ENCODE assay signal across 2 cellular contexts in genomic region chr14:23727566-23728335, GRCh38.
TF ChIP-seq lines count a peak whose summit lies in the region.

No MANE protein-coding gene starts in this region.

TF ChIP-seq in H1, 55 proteins besides CTCF, POLR2A, EP300 and RAD21 (continued from another document):
- TF ChIP-seq NANOG (IDR thresholded peaks at IDR 0.05; ENCODE audit: insufficient read depth, low read depth, low read length, poor library complexity, severe bottlenecking) (no peak), ATF2 (IDR thresholded peaks at IDR 0.05; ENCODE audit: low read length) (no peak), SIN3A (conservative IDR thresholded peaks at IDR 0.05 in 1 of 2, IDR thresholded peaks at IDR 0.05 in 1 of 2; ENCODE audit: low read depth in 1 of 2, low read length in 2 of 2) (no peak), TAF1 (IDR thresholded peaks at IDR 0.05; ENCODE audit: low read depth, low read length) (no peak), KDM5A (IDR thresholded peaks at IDR 0.05; ENCODE audit: low read length) (no peak), YY1 (IDR thresholded peaks at IDR 0.05; ENCODE audit: low read depth, low read length) (no peak), RFX5 (IDR thresholded peaks at IDR 0.05; ENCODE audit: borderline replicate concordance, low read depth, low read length) (no peak), CHD2 (IDR thresholded peaks at IDR 0.05; ENCODE audit: low read length) (no peak), MAFK (IDR thresholded peaks at IDR 0.05; ENCODE audit: low read depth, low read length) (no peak), BCL11A (IDR thresholded peaks at IDR 0.05; ENCODE audit: low read depth in 2 of 2, low read length in 2 of 2) (no peak), FOSL1 (IDR thresholded peaks at IDR 0.05; ENCODE audit: insufficient read depth, low read depth, low read length) (no peak), GTF2F1 (IDR thresholded peaks at IDR 0.05; ENCODE audit: borderline replicate concordance, low read depth, low read length) (no peak), CEBPB (IDR thresholded peaks at IDR 0.05; ENCODE audit: low read depth, low read length) (no peak), CHD1 (IDR thresholded peaks at IDR 0.05; ENCODE audit: low read depth, low read length) (no peak)
- TF ChIP-seq, protein P1, sequence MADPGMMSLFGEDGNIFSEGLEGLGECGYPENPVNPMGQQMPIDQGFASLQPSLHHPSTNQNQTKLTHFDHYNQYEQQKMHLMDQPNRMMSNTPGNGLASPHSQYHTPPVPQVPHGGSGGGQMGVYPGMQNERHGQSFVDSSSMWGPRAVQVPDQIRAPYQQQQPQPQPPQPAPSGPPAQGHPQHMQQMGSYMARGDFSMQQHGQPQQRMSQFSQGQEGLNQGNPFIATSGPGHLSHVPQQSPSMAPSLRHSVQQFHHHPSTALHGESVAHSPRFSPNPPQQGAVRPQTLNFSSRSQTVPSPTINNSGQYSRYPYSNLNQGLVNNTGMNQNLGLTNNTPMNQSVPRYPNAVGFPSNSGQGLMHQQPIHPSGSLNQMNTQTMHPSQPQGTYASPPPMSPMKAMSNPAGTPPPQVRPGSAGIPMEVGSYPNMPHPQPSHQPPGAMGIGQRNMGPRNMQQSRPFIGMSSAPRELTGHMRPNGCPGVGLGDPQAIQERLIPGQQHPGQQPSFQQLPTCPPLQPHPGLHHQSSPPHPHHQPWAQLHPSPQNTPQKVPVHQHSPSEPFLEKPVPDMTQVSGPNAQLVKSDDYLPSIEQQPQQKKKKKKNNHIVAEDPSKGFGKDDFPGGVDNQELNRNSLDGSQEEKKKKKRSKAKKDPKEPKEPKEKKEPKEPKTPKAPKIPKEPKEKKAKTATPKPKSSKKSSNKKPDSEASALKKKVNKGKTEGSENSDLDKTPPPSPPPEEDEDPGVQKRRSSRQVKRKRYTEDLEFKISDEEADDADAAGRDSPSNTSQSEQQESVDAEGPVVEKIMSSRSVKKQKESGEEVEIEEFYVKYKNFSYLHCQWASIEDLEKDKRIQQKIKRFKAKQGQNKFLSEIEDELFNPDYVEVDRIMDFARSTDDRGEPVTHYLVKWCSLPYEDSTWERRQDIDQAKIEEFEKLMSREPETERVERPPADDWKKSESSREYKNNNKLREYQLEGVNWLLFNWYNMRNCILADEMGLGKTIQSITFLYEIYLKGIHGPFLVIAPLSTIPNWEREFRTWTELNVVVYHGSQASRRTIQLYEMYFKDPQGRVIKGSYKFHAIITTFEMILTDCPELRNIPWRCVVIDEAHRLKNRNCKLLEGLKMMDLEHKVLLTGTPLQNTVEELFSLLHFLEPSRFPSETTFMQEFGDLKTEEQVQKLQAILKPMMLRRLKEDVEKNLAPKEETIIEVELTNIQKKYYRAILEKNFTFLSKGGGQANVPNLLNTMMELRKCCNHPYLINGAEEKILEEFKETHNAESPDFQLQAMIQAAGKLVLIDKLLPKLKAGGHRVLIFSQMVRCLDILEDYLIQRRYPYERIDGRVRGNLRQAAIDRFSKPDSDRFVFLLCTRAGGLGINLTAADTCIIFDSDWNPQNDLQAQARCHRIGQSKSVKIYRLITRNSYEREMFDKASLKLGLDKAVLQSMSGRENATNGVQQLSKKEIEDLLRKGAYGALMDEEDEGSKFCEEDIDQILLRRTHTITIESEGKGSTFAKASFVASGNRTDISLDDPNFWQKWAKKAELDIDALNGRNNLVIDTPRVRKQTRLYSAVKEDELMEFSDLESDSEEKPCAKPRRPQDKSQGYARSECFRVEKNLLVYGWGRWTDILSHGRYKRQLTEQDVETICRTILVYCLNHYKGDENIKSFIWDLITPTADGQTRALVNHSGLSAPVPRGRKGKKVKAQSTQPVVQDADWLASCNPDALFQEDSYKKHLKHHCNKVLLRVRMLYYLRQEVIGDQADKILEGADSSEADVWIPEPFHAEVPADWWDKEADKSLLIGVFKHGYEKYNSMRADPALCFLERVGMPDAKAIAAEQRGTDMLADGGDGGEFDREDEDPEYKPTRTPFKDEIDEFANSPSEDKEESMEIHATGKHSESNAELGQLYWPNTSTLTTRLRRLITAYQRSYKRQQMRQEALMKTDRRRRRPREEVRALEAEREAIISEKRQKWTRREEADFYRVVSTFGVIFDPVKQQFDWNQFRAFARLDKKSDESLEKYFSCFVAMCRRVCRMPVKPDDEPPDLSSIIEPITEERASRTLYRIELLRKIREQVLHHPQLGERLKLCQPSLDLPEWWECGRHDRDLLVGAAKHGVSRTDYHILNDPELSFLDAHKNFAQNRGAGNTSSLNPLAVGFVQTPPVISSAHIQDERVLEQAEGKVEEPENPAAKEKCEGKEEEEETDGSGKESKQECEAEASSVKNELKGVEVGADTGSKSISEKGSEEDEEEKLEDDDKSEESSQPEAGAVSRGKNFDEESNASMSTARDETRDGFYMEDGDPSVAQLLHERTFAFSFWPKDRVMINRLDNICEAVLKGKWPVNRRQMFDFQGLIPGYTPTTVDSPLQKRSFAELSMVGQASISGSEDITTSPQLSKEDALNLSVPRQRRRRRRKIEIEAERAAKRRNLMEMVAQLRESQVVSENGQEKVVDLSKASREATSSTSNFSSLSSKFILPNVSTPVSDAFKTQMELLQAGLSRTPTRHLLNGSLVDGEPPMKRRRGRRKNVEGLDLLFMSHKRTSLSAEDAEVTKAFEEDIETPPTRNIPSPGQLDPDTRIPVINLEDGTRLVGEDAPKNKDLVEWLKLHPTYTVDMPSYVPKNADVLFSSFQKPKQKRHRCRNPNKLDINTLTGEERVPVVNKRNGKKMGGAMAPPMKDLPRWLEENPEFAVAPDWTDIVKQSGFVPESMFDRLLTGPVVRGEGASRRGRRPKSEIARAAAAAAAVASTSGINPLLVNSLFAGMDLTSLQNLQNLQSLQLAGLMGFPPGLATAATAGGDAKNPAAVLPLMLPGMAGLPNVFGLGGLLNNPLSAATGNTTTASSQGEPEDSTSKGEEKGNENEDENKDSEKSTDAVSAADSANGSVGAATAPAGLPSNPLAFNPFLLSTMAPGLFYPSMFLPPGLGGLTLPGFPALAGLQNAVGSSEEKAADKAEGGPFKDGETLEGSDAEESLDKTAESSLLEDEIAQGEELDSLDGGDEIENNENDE (IDR thresholded peaks at IDR 0.05; ENCODE audit: insufficient replicate concordance, low read length), result no peak

TF ChIP-seq in neural cell, 6 proteins besides CTCF, POLR2A, EP300 and RAD21 (continued from another document):
- TF ChIP-seq, protein P2, sequence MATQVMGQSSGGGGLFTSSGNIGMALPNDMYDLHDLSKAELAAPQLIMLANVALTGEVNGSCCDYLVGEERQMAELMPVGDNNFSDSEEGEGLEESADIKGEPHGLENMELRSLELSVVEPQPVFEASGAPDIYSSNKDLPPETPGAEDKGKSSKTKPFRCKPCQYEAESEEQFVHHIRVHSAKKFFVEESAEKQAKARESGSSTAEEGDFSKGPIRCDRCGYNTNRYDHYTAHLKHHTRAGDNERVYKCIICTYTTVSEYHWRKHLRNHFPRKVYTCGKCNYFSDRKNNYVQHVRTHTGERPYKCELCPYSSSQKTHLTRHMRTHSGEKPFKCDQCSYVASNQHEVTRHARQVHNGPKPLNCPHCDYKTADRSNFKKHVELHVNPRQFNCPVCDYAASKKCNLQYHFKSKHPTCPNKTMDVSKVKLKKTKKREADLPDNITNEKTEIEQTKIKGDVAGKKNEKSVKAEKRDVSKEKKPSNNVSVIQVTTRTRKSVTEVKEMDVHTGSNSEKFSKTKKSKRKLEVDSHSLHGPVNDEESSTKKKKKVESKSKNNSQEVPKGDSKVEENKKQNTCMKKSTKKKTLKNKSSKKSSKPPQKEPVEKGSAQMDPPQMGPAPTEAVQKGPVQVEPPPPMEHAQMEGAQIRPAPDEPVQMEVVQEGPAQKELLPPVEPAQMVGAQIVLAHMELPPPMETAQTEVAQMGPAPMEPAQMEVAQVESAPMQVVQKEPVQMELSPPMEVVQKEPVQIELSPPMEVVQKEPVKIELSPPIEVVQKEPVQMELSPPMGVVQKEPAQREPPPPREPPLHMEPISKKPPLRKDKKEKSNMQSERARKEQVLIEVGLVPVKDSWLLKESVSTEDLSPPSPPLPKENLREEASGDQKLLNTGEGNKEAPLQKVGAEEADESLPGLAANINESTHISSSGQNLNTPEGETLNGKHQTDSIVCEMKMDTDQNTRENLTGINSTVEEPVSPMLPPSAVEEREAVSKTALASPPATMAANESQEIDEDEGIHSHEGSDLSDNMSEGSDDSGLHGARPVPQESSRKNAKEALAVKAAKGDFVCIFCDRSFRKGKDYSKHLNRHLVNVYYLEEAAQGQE (IDR thresholded peaks at IDR 0.05; ENCODE audit: borderline replicate concordance), result no peak
- no peak for TF ChIP-seq EZH2 (IDR thresholded peaks at IDR 0.05; ENCODE audit: borderline replicate concordance, insufficient read depth, low read length, poor library complexity, severe bottlenecking)
- no peak for TF ChIP-seq TAF1 (IDR thresholded peaks at IDR 0.05; ENCODE audit: low read depth)
- TF ChIP-seq SMC3 (conservative IDR thresholded peaks at IDR 0.05; ENCODE audit: poor library complexity), result peak; percentile 21
